In genomic region chr2:3261511-3261910, GRCh38 we compare ENCODE assay signal across 35 cellular contexts.
"Had no signal": no experiment of that assay in that cellular context is flagged by ENCODE, and none has a peak within 500 bp of the region (broad histone marks: within the 10 kb centered on the region; RNA-seq: fewer than 3 reads in every experiment).

No MANE protein-coding gene starts in this region.

- H3K9me3 Mint-ChIP-seq: activated CD4-positive, alpha-beta memory T cell treated with anti-CD3 and anti-CD28 coated beads for 36 hours; activated CD4-positive, alpha-beta T cell treated with anti-CD3 and anti-CD28 coated beads, Interleukin-2, amount 10 ng/mL, durations not matched to agents 24 days and 14 days; activated naive CD4-positive, alpha-beta T cell treated with anti-CD3 and anti-CD28 coated beads for 36 hours; activated naive CD4-positive, alpha-beta T cell treated with anti-CD3 and anti-CD28 coated beads, Interleukin-2, amount 50 U/mL, for 24 hours; activated naive CD8-positive, alpha-beta T cell treated with anti-CD3 and anti-CD28 coated beads for 36 hours; activated naive CD8-positive, alpha-beta T cell treated with anti-CD3 and anti-CD28 coated beads, Interleukin-2, amount 50 U/mL, for 24 hours; activated T-helper 1 cell treated with anti-CD3 and anti-CD28 coated beads, Interleukin-12 subunit alpha, Interleukin-12 subunit beta, Interleukin-2, Interleukin-4 antibody, amounts not matched to agents 30 ng/mL and 10 ng/mL and 1 ng/mL, durations not matched to agents 14 hours and 24 hours and 36 hours; activated T-helper 2 cell treated with anti-CD3 and anti-CD28 coated beads, Interferon-gamma antibody, Interleukin-2, Interleukin-4, amounts not matched to agents 10 μg/mL and 5 μg/mL and 100 μg/mL, durations not matched to agents 14 hours and 24 hours and 36 hours; effector memory CD8-positive, alpha-beta T cell; T-helper 2 cell treated with Interferon-gamma antibody and Interleukin-4, amounts not matched to agents 5 μg/mL and 100 μg/mL, for 36 hours had no signal

- H3K9me3 ChIP-seq: adrenal gland, body of pancreas, esophagus squamous epithelium, gastroesophageal sphincter had no signal

- DNase-seq: activated CD4-positive, alpha-beta memory T cell treated with anti-CD3 and anti-CD28 coated beads for 36 hours; activated CD4-positive, alpha-beta T cell treated with anti-CD3 and anti-CD28 coated beads for 36 hours; activated CD4-positive, alpha-beta T cell treated with anti-CD3 and anti-CD28 coated beads, Interleukin-2, amount 10 ng/mL, durations not matched to agents 24 days and 14 days; activated CD4-positive, CD25-positive, alpha-beta regulatory T cell; activated CD4-positive, CD25-positive, alpha-beta regulatory T cell treated with anti-CD3 and anti-CD28 coated beads, Interleukin-2, amount 50 U/mL, for 72 hours; activated CD8-positive, alpha-beta memory T cell treated with anti-CD3 and anti-CD28 coated beads, Interleukin-2, amount 10 ng/mL, durations not matched to agents 7 days and 5 days; activated CD8-positive, alpha-beta memory T cell treated with anti-CD3 and anti-CD28 coated beads, Interleukin-2, amount 50 U/mL, for 4 hours; activated CD8-positive, alpha-beta T cell treated with anti-CD3 and anti-CD28 coated beads, Interleukin-2, amount 10 ng/mL, durations not matched to agents 7 days and 5 days; activated effector memory CD4-positive, alpha-beta T cell treated with anti-CD3 and anti-CD28 coated beads, Interleukin-2, amount 50 U/mL, for 16 hours; activated naive CD4-positive, alpha-beta T cell treated with anti-CD3 and anti-CD28 coated beads for 36 hours; activated naive CD8-positive, alpha-beta T cell treated with anti-CD3 and anti-CD28 coated beads for 36 hours; activated naive CD8-positive, alpha-beta T cell treated with anti-CD3 and anti-CD28 coated beads, Interleukin-2, amount 50 U/mL, for 24 hours; activated T-cell treated with anti-CD3 and anti-CD28 coated beads, Interleukin-2, amount 50 U/mL, for 1 hour; activated T-cell treated with anti-CD3 and anti-CD28 coated beads, Interleukin-2, amount 50 U/mL, for 48 hours; adrenal gland; amygdala; aorta; body of pancreas; caudate nucleus; cortex of kidney; dermis blood vessel endothelial cell; effector CD4-positive, alpha-beta T cell; effector memory CD8-positive, alpha-beta T cell; esophagus squamous epithelium; foreskin melanocyte; SW 1271; T-helper 1 cell; T-helper 17 cell; T1000 had no signal

- H3K27me3 ChIP-seq: adrenal gland, body of pancreas, esophagus squamous epithelium, gastroesophageal sphincter had no signal

- H3K27me3 Mint-ChIP-seq: activated CD4-positive, alpha-beta memory T cell treated with anti-CD3 and anti-CD28 coated beads for 36 hours; activated CD4-positive, alpha-beta T cell treated with anti-CD3 and anti-CD28 coated beads for 36 hours; activated CD4-positive, alpha-beta T cell treated with anti-CD3 and anti-CD28 coated beads, Interleukin-2, amount 10 ng/mL, durations not matched to agents 24 days and 14 days; activated CD8-positive, alpha-beta memory T cell treated with anti-CD3 and anti-CD28 coated beads, Interleukin-2, amount 10 ng/mL, durations not matched to agents 7 days and 5 days; activated naive CD4-positive, alpha-beta T cell treated with anti-CD3 and anti-CD28 coated beads, Interleukin-2, amount 50 U/mL, for 24 hours; activated naive CD8-positive, alpha-beta T cell treated with anti-CD3 and anti-CD28 coated beads for 36 hours; activated naive CD8-positive, alpha-beta T cell treated with anti-CD3 and anti-CD28 coated beads, Interleukin-2, amount 50 U/mL, for 24 hours; effector memory CD8-positive, alpha-beta T cell; T-helper 17 cell had no signal

- H3K36me3 ChIP-seq: adrenal gland had no signal

- H3K4me3 ChIP-seq: adrenal gland, body of pancreas, esophagus squamous epithelium, gastroesophageal sphincter had no signal

- H3K4me3 Mint-ChIP-seq: activated CD4-positive, alpha-beta memory T cell treated with anti-CD3 and anti-CD28 coated beads for 36 hours; activated CD4-positive, alpha-beta T cell treated with anti-CD3 and anti-CD28 coated beads for 36 hours; activated CD4-positive, alpha-beta T cell treated with anti-CD3 and anti-CD28 coated beads, Interleukin-2, amount 10 ng/mL, durations not matched to agents 24 days and 14 days; activated CD8-positive, alpha-beta memory T cell treated with anti-CD3 and anti-CD28 coated beads, Interleukin-2, amount 10 ng/mL, durations not matched to agents 7 days and 5 days; activated CD8-positive, alpha-beta T cell treated with anti-CD3 and anti-CD28 coated beads, Interleukin-2, amount 10 ng/mL, durations not matched to agents 7 days and 5 days; activated naive CD4-positive, alpha-beta T cell treated with anti-CD3 and anti-CD28 coated beads for 36 hours; activated naive CD4-positive, alpha-beta T cell treated with anti-CD3 and anti-CD28 coated beads, Interleukin-2, amount 50 U/mL, for 24 hours; activated naive CD8-positive, alpha-beta T cell treated with anti-CD3 and anti-CD28 coated beads for 36 hours; activated naive CD8-positive, alpha-beta T cell treated with anti-CD3 and anti-CD28 coated beads, Interleukin-2, amount 50 U/mL, for 24 hours; activated T-helper 1 cell treated with anti-CD3 and anti-CD28 coated beads, Interleukin-12 subunit alpha, Interleukin-12 subunit beta, Interleukin-2, Interleukin-4 antibody, amounts not matched to agents 30 ng/mL and 10 ng/mL and 1 ng/mL, durations not matched to agents 14 hours and 24 hours and 36 hours; effector memory CD8-positive, alpha-beta T cell; T-helper 17 cell; T-helper 2 cell treated with Interferon-gamma antibody and Interleukin-4, amounts not matched to agents 5 μg/mL and 100 μg/mL, for 36 hours had no signal

- H3K27ac Mint-ChIP-seq: activated CD4-positive, alpha-beta memory T cell treated with anti-CD3 and anti-CD28 coated beads for 36 hours; activated CD4-positive, alpha-beta T cell treated with anti-CD3 and anti-CD28 coated beads for 36 hours; activated CD4-positive, alpha-beta T cell treated with anti-CD3 and anti-CD28 coated beads, Interleukin-2, amount 10 ng/mL, durations not matched to agents 24 days and 14 days; activated CD8-positive, alpha-beta memory T cell treated with anti-CD3 and anti-CD28 coated beads, Interleukin-2, amount 10 ng/mL, durations not matched to agents 7 days and 5 days; activated CD8-positive, alpha-beta T cell treated with anti-CD3 and anti-CD28 coated beads, Interleukin-2, amount 10 ng/mL, durations not matched to agents 7 days and 5 days; activated naive CD4-positive, alpha-beta T cell treated with anti-CD3 and anti-CD28 coated beads for 36 hours; activated naive CD4-positive, alpha-beta T cell treated with anti-CD3 and anti-CD28 coated beads, Interleukin-2, amount 50 U/mL, for 24 hours; activated naive CD8-positive, alpha-beta T cell treated with anti-CD3 and anti-CD28 coated beads for 36 hours; activated naive CD8-positive, alpha-beta T cell treated with anti-CD3 and anti-CD28 coated beads, Interleukin-2, amount 50 U/mL, for 24 hours; activated T-helper 1 cell treated with anti-CD3 and anti-CD28 coated beads, Interleukin-12 subunit alpha, Interleukin-12 subunit beta, Interleukin-2, Interleukin-4 antibody, amounts not matched to agents 30 ng/mL and 10 ng/mL and 1 ng/mL, durations not matched to agents 14 hours and 24 hours and 36 hours; activated T-helper 2 cell treated with anti-CD3 and anti-CD28 coated beads, Interferon-gamma antibody, Interleukin-2, Interleukin-4, amounts not matched to agents 10 μg/mL and 5 μg/mL and 100 μg/mL, durations not matched to agents 14 hours and 24 hours and 36 hours; T-helper 2 cell treated with Interferon-gamma antibody and Interleukin-4, amounts not matched to agents 5 μg/mL and 100 μg/mL, for 36 hours had no signal

- H3K4me1 ChIP-seq: body of pancreas, esophagus squamous epithelium, gastroesophageal sphincter had no signal

- H3K27ac ChIP-seq: adrenal gland, body of pancreas, epithelial cell of prostate, esophagus squamous epithelium, gastroesophageal sphincter had no signal

- ATAC-seq: activated CD4-positive, alpha-beta T cell treated with anti-CD3 and anti-CD28 coated beads for 36 hours; activated CD8-positive, alpha-beta memory T cell treated with anti-CD3 and anti-CD28 coated beads, Interleukin-2, amount 10 ng/mL, durations not matched to agents 7 days and 5 days; activated CD8-positive, alpha-beta T cell treated with anti-CD3 and anti-CD28 coated beads, Interleukin-2, amount 10 ng/mL, durations not matched to agents 7 days and 5 days; activated naive CD8-positive, alpha-beta T cell treated with anti-CD3 and anti-CD28 coated beads, Interleukin-2, amount 50 U/mL, for 24 hours; body of pancreas; effector memory CD8-positive, alpha-beta T cell; gastroesophageal sphincter; T-helper 17 cell had no signal
